ENCODE assay signal across 15 cellular contexts in the genomic region with DNA sequence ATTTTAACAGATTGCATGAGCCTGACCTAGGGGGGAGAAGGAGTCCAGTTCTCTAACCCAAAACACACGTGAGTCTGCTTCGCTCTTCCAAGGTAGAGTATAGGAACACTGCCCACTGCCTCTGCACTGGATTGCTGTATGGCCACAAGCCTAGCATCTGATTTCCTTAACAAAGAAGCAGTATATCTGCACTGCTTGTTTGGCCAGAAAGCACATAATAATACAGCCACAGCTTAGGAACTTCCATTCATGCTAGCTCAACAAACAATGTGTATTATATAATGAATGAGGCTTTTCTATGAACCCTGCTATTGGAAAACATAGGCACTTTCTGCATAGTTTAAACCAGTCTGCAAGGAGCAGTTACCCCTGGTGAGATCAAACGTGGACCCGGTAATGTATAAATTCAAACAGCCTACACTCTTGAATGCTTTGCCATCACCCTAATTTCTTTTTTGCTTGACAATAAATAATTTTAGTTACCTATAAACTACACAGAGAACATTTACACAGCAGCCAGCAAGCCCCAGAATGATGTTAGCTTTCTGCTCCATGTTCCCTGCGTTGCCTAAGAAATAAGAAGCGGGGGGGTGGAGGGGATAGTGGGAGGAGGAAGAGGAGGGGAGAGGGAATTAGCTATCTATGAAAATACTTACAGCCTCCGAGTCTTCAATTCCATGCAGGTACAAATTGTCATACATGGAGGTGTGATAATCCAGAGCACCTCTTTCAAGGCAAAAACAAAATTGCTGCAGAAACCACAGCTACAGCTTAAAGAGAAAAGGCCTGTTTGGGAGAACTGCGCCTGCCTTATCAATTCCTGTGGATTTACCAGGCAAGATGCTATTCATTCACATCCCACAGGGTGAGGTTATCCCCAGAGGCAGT.
DNase-seq lines count a peak whose midpoint lies in the region; ATAC-seq lines count a peak whose summit lies in the region.
"Had no signal": no experiment of that assay in that cellular context is flagged by ENCODE, and none has a peak within 500 bp of the region (broad histone marks: within the 10 kb centered on the region; RNA-seq: fewer than 3 reads in every experiment).

No MANE protein-coding gene starts in this region.

- H3K27me3 ChIP-seq in GM23248 (replicated peaks; ENCODE audit: insufficient read depth) (no peaks in the 10 kb centered on the region), ectodermal cell (ENCODE audit: control insufficient read depth, insufficient read depth, low read length, poor library complexity, severe bottlenecking) (no peaks in the 10 kb centered on the region), neuron (ENCODE audit: insufficient read depth, low read length) (no peaks in the 10 kb centered on the region)
- H3K27me3 ChIP-seq: body of pancreas had no signal

- in situ Hi-C loops in GM23248 (cut with MboI), result no loop called here

- H3F3A ChIP-seq in GM23248 (ENCODE audit: insufficient read depth), result no peaks in the 10 kb centered on the region

- DNase-seq in GM23248, result no peak
- DNase-seq in NCI-H345 treated with DMSO at 0.1 percent for 48 hours (lab: John Stamatoyannopoulos, UW; ENCODE audit: unreplicated experiment), result peak; percentile 17
- DNase-seq in SK-N-DZ (ENCODE audit: low spot score), result no peak
- DNase-seq in activated naive CD4-positive, alpha-beta T cell treated with anti-CD3 and anti-CD28 coated beads, Interleukin-2, amount 50 U/mL, for 16 hours, result no peak
- DNase-seq in NCI-H2196 (lab: John Stamatoyannopoulos, UW; ENCODE audit: unreplicated experiment), result no peak
- DNase-seq: activated gamma-delta T cell; effector CD4-positive, alpha-beta T cell; immature natural killer cell had no signal

- no peaks in the 10 kb centered on the region for H3K9me2 ChIP-seq in GM23248 (ENCODE audit: insufficient read depth)

- H3K27ac ChIP-seq in GM23248 (no peak overlapping the region), ectodermal cell (ENCODE audit: insufficient read depth, low read depth, low read length, poor library complexity, severe bottlenecking) (no peak overlapping the region)
- H3K27ac ChIP-seq: body of pancreas, prostate gland, SJSA1 had no signal

- no peak overlapping the region for H3K4me2 ChIP-seq in GM23248 (ENCODE audit: unreplicated experiment)

- H3K9me3 ChIP-seq in GM23248 (ENCODE audit: low read depth) (no peaks in the 10 kb centered on the region), ectodermal cell (ENCODE audit: control insufficient read depth, low read length) (no peaks in the 10 kb centered on the region), neuron (ENCODE audit: low read length) (no peaks in the 10 kb centered on the region)
- H3K9me3 ChIP-seq: body of pancreas, prostate gland, SJSA1 had no signal

- no peak for ATAC-seq in HG03439 (IDR thresholded peaks at IDR 0.05; ENCODE audit: unreplicated experiment)
- ATAC-seq: body of pancreas had no signal

- no peaks in the 10 kb centered on the region for H4K20me1 ChIP-seq in GM23248 (ENCODE audit: insufficient read depth)

- H3K4me3 ChIP-seq in GM23248, result no peak overlapping the region
- H3K4me3 ChIP-seq in ectodermal cell (ENCODE audit: insufficient read depth, low read depth, low read length), result peak overlapping the region; percentile 11
- peak overlapping the region; percentile 63 for H3K4me3 ChIP-seq in neuron (ENCODE audit: low read length)
- H3K4me3 ChIP-seq: body of pancreas, GM12878, prostate gland, SJSA1 had no signal

- no peak overlapping the region for H3K9ac ChIP-seq in GM23248

- H2AFZ ChIP-seq in GM23248 (0 out of 2 replicates have a peak overlapping the region, but pooled peaks have one; percentile 1), neuron (ENCODE audit: low read depth, low read length) (peak overlapping the region; percentile 88)

- no peaks in the 10 kb centered on the region for H3K79me2 ChIP-seq in GM23248 (ENCODE audit: insufficient read depth)

- 69 to 71% methylated on average over 8 of the region's 8 CpGs for WGBS in GM23248 (ENCODE audit: low coverage in 1 of 2, low lambda C conversion rate in 2 of 2, missing lambda C conversion rate in 2 of 2), 2 experiments
- 63 to 77% methylated on average over 8 of the region's 8 CpGs for WGBS in ectodermal cell, 2 experiments

- H3K36me3 ChIP-seq in GM23248 (ENCODE audit: low read depth), result no peaks in the 10 kb centered on the region
- no peaks in the 10 kb centered on the region for H3K36me3 ChIP-seq in ectodermal cell (ENCODE audit: control insufficient read depth, insufficient read depth, low read length)
- no peaks in the 10 kb centered on the region for H3K36me3 ChIP-seq in neuron (ENCODE audit: insufficient read depth, low read length)
- H3K36me3 ChIP-seq: SJSA1 had no signal

- H3K4me1 ChIP-seq in GM23248 (ENCODE audit: insufficient read depth) (no peaks in the 10 kb centered on the region), ectodermal cell (ENCODE audit: control insufficient read depth, insufficient read depth, low read length) (peaks cover 11% of the 10 kb centered on the region), neuron (ENCODE audit: insufficient read depth, low read length) (peaks cover 15% of the 10 kb centered on the region)
- H3K4me1 ChIP-seq: body of pancreas, prostate gland, SJSA1 had no signal
